In genomic region chr5:13108281-13108680, GRCh38 we compare ENCODE assay signal across 22 cellular contexts.
"Had no signal": no experiment of that assay in that cellular context is flagged by ENCODE, and none has a peak within 500 bp of the region (broad histone marks: within the 10 kb centered on the region; RNA-seq: fewer than 3 reads in every experiment).

No MANE protein-coding gene starts in this region.

- DNase-seq: activated CD4-positive, alpha-beta T cell treated with anti-CD3 and anti-CD28 coated beads for 48 hours; activated CD4-positive, alpha-beta T cell treated with anti-CD3 and anti-CD28 coated beads, Interleukin-2, amount 50 U/mL, for 48 hours; activated CD8-positive, alpha-beta memory T cell treated with anti-CD3 and anti-CD28 coated beads for 24 hours; activated effector memory CD4-positive, alpha-beta T cell treated with Interleukin-2 at 50 U/mL for 16 hours; activated naive CD4-positive, alpha-beta T cell treated with Interleukin-2 at 50 U/mL for 16 hours; anterior cingulate cortex; dorsolateral prefrontal cortex; effector memory CD4-positive, alpha-beta T cell; head of caudate nucleus; hippocampal formation; kidney glomerular epithelial cell; left lung; lower lobe of right lung; mesendoderm; mucosa of descending colon; right lobe of liver; stimulated activated CD4-positive, alpha-beta T cell treated with anti-CD3 and anti-CD28 coated beads, Interleukin-12 subunit alpha, Interleukin-12 subunit beta, amount 100 ng/mL, for 4 hours; stimulated activated CD4-positive, alpha-beta T cell treated with anti-CD3 and anti-CD28 coated beads, Interleukin-4, amount 100 ng/mL, for 1 hour; stimulated activated naive CD8-positive, alpha-beta T cell treated with anti-CD3 and anti-CD28 coated beads, Interleukin-15, Interleukin-2, amounts not matched to agents 100 U/mL and 50 U/mL, for 24 hours; T-helper 9 cell; WERI-Rb-1 had no signal

- FAIRE-seq: TTC549 had no signal
